22 cellular contexts compared by ENCODE assay signal in genomic region chr6:12279322-12280098, GRCh38. TPM values are rescaled to one million over a fixed set of nuclear protein-coding genes. Genes with fewer than 3 reads are reported as not detected.
DNase-seq lines count a peak whose midpoint lies in the region; FAIRE-seq and TF ChIP-seq lines count a peak whose summit lies in the region.
"Had no signal": no experiment of that assay in that cellular context is flagged by ENCODE, and none has a peak within 500 bp of the region (broad histone marks: within the 10 kb centered on the region; RNA-seq: fewer than 3 reads in every experiment).

No MANE protein-coding gene starts in this region.

- FAIRE-seq in astrocyte (lab: Jason Lieb, UNC) = peak; percentile 39

- H3K36me3 ChIP-seq in astrocyte (ENCODE audit: insufficient read depth, low read length) = no peaks in the 10 kb centered on the region
- no peaks in the 10 kb centered on the region for H3K36me3 ChIP-seq in neural progenitor cell
- H3K36me3 ChIP-seq: esophagus squamous epithelium, upper lobe of right lung had no signal

- H3K9ac ChIP-seq in astrocyte (ENCODE audit: low read length) = no peak overlapping the region
- no peak overlapping the region for H3K9ac ChIP-seq in neural progenitor cell

- no peaks in the 10 kb centered on the region for H3K79me2 ChIP-seq in astrocyte (ENCODE audit: insufficient read depth, low read length)
- H3K79me2 ChIP-seq in neural progenitor cell (ENCODE audit: low read depth) = no peaks in the 10 kb centered on the region

- H3K9me3 ChIP-seq in astrocyte (ENCODE audit: insufficient read depth, low read depth, low read length) = no peaks in the 10 kb centered on the region
- no peaks in the 10 kb centered on the region for H3K9me3 ChIP-seq in neural progenitor cell (ENCODE audit: low read depth)
- H3K9me3 ChIP-seq: esophagus squamous epithelium, upper lobe of right lung had no signal

- peak; percentile 59 for DNase-seq in EL
- no peak for DNase-seq in HFFc6
- DNase-seq in astrocyte (ENCODE audit: low read depth) = no peak
- DNase-seq in neural progenitor cell (ENCODE audit: low spot score) = no peak
- DNase-seq in NCI-H1930 (lab: John Stamatoyannopoulos, UW) = no peak
- DNase-seq in nucleus accumbens (lab: John Stamatoyannopoulos, UW) = no peak
- DNase-seq in NCI-H128 (lab: John Stamatoyannopoulos, UW; ENCODE audit: unreplicated experiment) = no peak
- DNase-seq in NCI-H748 (lab: John Stamatoyannopoulos, UW; ENCODE audit: unreplicated experiment) = no peak
- DNase-seq: activated CD4-positive, alpha-beta T cell treated with anti-CD3 and anti-CD28 coated beads for 36 hours; amniotic stem cell; CD8-positive, alpha-beta memory T cell; esophagus squamous epithelium; GDM1; naive thymus-derived CD4-positive, alpha-beta T cell; NCI-H1092 treated with DMSO at 0.1 percent for 48 hours; NCI-H510A; right cardiac atrium; RPMI8226; stimulated activated CD4-positive, alpha-beta T cell treated with anti-CD3 and anti-CD28 coated beads, Interleukin-4, amount 100 ng/mL, for 24 hours; T-helper 2 cell; upper lobe of right lung had no signal

- H3K4me2 ChIP-seq in astrocyte (ENCODE audit: low read length) = no peak overlapping the region
- no peak overlapping the region for H3K4me2 ChIP-seq in neural progenitor cell

- no peak overlapping the region for H3K27ac ChIP-seq in astrocyte (ENCODE audit: low read depth, low read length)
- no peak overlapping the region for H3K27ac ChIP-seq in neural progenitor cell
- H3K27ac ChIP-seq: coronary artery, esophagus squamous epithelium, upper lobe of right lung had no signal

- H3K27me3 ChIP-seq in astrocyte (ENCODE audit: insufficient read depth, low read length) (no peaks in the 10 kb centered on the region), neural progenitor cell (no peaks in the 10 kb centered on the region)
- H3K27me3 ChIP-seq: esophagus squamous epithelium, upper lobe of right lung had no signal

- H3K9me3 Mint-ChIP-seq in HFFc6 (no peaks in the 10 kb centered on the region), astrocyte (ENCODE audit: unreplicated experiment) (peaks cover 5% of the 10 kb centered on the region), neural progenitor cell (peaks cover 3% of the 10 kb centered on the region)
- H3K9me3 Mint-ChIP-seq: CD8-positive, alpha-beta memory T cell had no signal

- H3K4me1 Mint-ChIP-seq in HFFc6 (ENCODE audit: low read depth) = peaks cover 44% of the 10 kb centered on the region
- peaks cover 26% of the 10 kb centered on the region for H3K4me1 Mint-ChIP-seq in astrocyte (ENCODE audit: low read depth, unreplicated experiment)
- H3K4me1 Mint-ChIP-seq in neural progenitor cell = peaks cover 13% of the 10 kb centered on the region

- H2AFZ ChIP-seq in astrocyte (ENCODE audit: low read depth, low read length) (no peak overlapping the region), neural progenitor cell (replicated peaks) (peak overlapping the region; percentile 80)

- H3K4me3 Mint-ChIP-seq in HFFc6 = peak overlapping the region; percentile 62
- no peak overlapping the region for H3K4me3 Mint-ChIP-seq in astrocyte (ENCODE audit: unreplicated experiment)
- H3K4me3 Mint-ChIP-seq in neural progenitor cell = no peak overlapping the region
- H3K4me3 Mint-ChIP-seq: activated CD4-positive, alpha-beta T cell treated with anti-CD3 and anti-CD28 coated beads for 36 hours; CD8-positive, alpha-beta memory T cell had no signal

- H3K4me1 ChIP-seq in astrocyte (ENCODE audit: insufficient read depth, low read length) (peaks cover 6% of the 10 kb centered on the region), neural progenitor cell (peaks cover 6% of the 10 kb centered on the region)
- H3K4me1 ChIP-seq: upper lobe of right lung had no signal

- H3K36me3 Mint-ChIP-seq in HFFc6 (ENCODE audit: low read depth) (0 out of 2 replicates have a peak, but pooled peaks cover 8% of the 10 kb centered on the region), astrocyte (ENCODE audit: low read depth, unreplicated experiment) (no peaks in the 10 kb centered on the region), neural progenitor cell (no peaks in the 10 kb centered on the region)
- H3K36me3 Mint-ChIP-seq: CD8-positive, alpha-beta memory T cell had no signal

- H4K20me1 ChIP-seq in astrocyte (ENCODE audit: insufficient read depth, low read length) (no peaks in the 10 kb centered on the region), neural progenitor cell (ENCODE audit: low read depth) (no peaks in the 10 kb centered on the region)

- H3K27me3 Mint-ChIP-seq in HFFc6 (ENCODE audit: insufficient read depth) = no peaks in the 10 kb centered on the region
- no peaks in the 10 kb centered on the region for H3K27me3 Mint-ChIP-seq in astrocyte (ENCODE audit: low read depth, unreplicated experiment)
- no peaks in the 10 kb centered on the region for H3K27me3 Mint-ChIP-seq in neural progenitor cell (ENCODE audit: insufficient read depth, low read depth)

- H3K27ac Mint-ChIP-seq in HFFc6 (peak overlapping the region; percentile 82), astrocyte (ENCODE audit: unreplicated experiment) (no peak overlapping the region), neural progenitor cell (no peak overlapping the region)
- H3K27ac Mint-ChIP-seq: activated CD4-positive, alpha-beta T cell treated with anti-CD3 and anti-CD28 coated beads for 36 hours; CD8-positive, alpha-beta memory T cell had no signal

- TF ChIP-seq CTCF in HFFc6 (IDR thresholded peaks at IDR 0.05) (no peak), astrocyte (IDR thresholded peaks at IDR 0.05; ENCODE audit: insufficient read depth, low read depth, low read length) (no peak), neural progenitor cell (IDR thresholded peaks at IDR 0.05) (no peak)

- H3F3A ChIP-seq in neural progenitor cell (ENCODE audit: low read depth) = no peaks in the 10 kb centered on the region

- H3K4me3 ChIP-seq in astrocyte (ENCODE audit: insufficient read depth, low read depth, low read length) = no peak overlapping the region
- H3K4me3 ChIP-seq in neural progenitor cell = no peak overlapping the region
- H3K4me3 ChIP-seq: coronary artery, esophagus squamous epithelium, upper lobe of right lung had no signal

RNA-seq across cellular contexts. Expression of gene EDN1, which starts 10.7 kb away (rescaled TPM):
- total RNA-seq in HFFc6 (2021; fragmentation: NEBNext Ultra II Directional; extraction: Animal tissue kit (Norgen Biotek cat#: 25700)) = 1 to 10 TPM; 2.6 to 7.4 (median 3.7) TPM
- total RNA-seq in astrocyte (54.8 and 64.4 TPM in 2 replicates), neural progenitor cell (ENCODE audit: low replicate concordance) (0.93 and 2.9 TPM in 2 replicates)
- total RNA-seq: activated CD4-positive, alpha-beta T cell treated with anti-CD3 and anti-CD28 coated beads for 36 hours had no signal
